Comparison of ENCODE assay signal across 2 cellular contexts in genomic region chr22:20061481-20061861, GRCh38.
TF ChIP-seq lines count a peak whose summit lies in the region.

No MANE protein-coding gene starts in this region.

TF ChIP-seq in IMR-90, 13 proteins besides CTCF, POLR2A, EP300 and RAD21:
- TF ChIP-seq ELK1 (IDR thresholded peaks at IDR 0.05; ENCODE audit: borderline replicate concordance, low read depth, low read length) = no peak
- TF ChIP-seq CHD1 (IDR thresholded peaks at IDR 0.05; ENCODE audit: low read depth, low read length) = no peak
- no peak for TF ChIP-seq MXI1 (IDR thresholded peaks at IDR 0.05; ENCODE audit: borderline replicate concordance, low read depth, low read length)
- no peak for TF ChIP-seq NFE2L2 (IDR thresholded peaks at IDR 0.05; ENCODE audit: low read depth, low read length)
- no peak for TF ChIP-seq FOS (IDR thresholded peaks at IDR 0.05; ENCODE audit: low read depth, low read length)
- no peak for TF ChIP-seq RFX5 (IDR thresholded peaks at IDR 0.05; ENCODE audit: low read depth, low read length)
- TF ChIP-seq BHLHE40 (IDR thresholded peaks at IDR 0.05; ENCODE audit: low read depth, low read length) = no peak
- no peak for TF ChIP-seq MAZ (IDR thresholded peaks at IDR 0.05; ENCODE audit: borderline replicate concordance, low read depth, low read length)
- no peak for TF ChIP-seq CEBPB (IDR thresholded peaks at IDR 0.05; ENCODE audit: low read depth, low read length)
- no peak for TF ChIP-seq USF2 (IDR thresholded peaks at IDR 0.05; ENCODE audit: low read depth, low read length)
- TF ChIP-seq SMC3 (IDR thresholded peaks at IDR 0.05; ENCODE audit: low read depth, low read length) = no peak
- TF ChIP-seq MAFK (IDR thresholded peaks at IDR 0.05; ENCODE audit: low read depth, low read length) = no peak
- no peak for TF ChIP-seq RCOR1 (IDR thresholded peaks at IDR 0.05; ENCODE audit: insufficient replicate concordance, low read length)
TF ChIP-seq in IMR-90: peak in this region for 0.

TF ChIP-seq in endothelial cell of umbilical vein, 7 proteins besides CTCF, POLR2A, EP300 and RAD21:
- no peak for TF ChIP-seq JUN (IDR thresholded peaks at IDR 0.05; ENCODE audit: borderline replicate concordance, insufficient read depth, insufficient read length, low read depth)
- no peak for TF ChIP-seq EZH2 (IDR thresholded peaks at IDR 0.05; ENCODE audit: borderline replicate concordance, low read depth, low read length, severe bottlenecking)
- TF ChIP-seq MYC (IDR thresholded peaks at IDR 0.05; ENCODE audit: low read depth, low read length) = no peak
